Comparison of ENCODE assay signal across 25 cellular contexts in genomic region chr12:38543151-38543550, GRCh38.
DNase-seq lines count a peak whose midpoint lies in the region; ATAC-seq, FAIRE-seq and TF ChIP-seq lines count a peak whose summit lies in the region.
"Had no signal": no experiment of that assay in that cellular context is flagged by ENCODE, and none has a peak within 500 bp of the region (broad histone marks: within the 10 kb centered on the region; RNA-seq: fewer than 3 reads in every experiment).

No MANE protein-coding gene starts in this region.

- no peak overlapping the region for H3K4me3 Mint-ChIP-seq in activated T-cell treated with anti-CD3 and anti-CD28 coated beads, Interleukin-2, amount 50 U/mL, for 4 hours
- H3K4me3 Mint-ChIP-seq in activated naive CD4-positive, alpha-beta T cell treated with anti-CD3 and anti-CD28 coated beads, Interleukin-2, amount 10 ng/mL, durations not matched to agents 7 days and 5 days: no peak overlapping the region
- H3K4me3 Mint-ChIP-seq: activated T-cell treated with anti-CD3 and anti-CD28 coated beads, Interleukin-2, amount 50 U/mL, for 24 hours; HFFc6; nephron progenitor cell; stimulated activated naive CD8-positive, alpha-beta T cell treated with anti-CD3 and anti-CD28 coated beads, Interleukin-15, Interleukin-2, amounts not matched to agents 100 ng/mL and 50 ng/mL, for 24 hours; T-helper 2 cell treated with Interferon-gamma antibody and Interleukin-4, amounts not matched to agents 5 μg/mL and 100 μg/mL, for 36 hours had no signal

- in situ Hi-C loops in GM12878 (cut with MboI): no loop called here

- H3K27ac Mint-ChIP-seq in activated naive CD4-positive, alpha-beta T cell treated with anti-CD3 and anti-CD28 coated beads, Interleukin-2, amount 10 ng/mL, durations not matched to agents 7 days and 5 days: no peak overlapping the region
- H3K27ac Mint-ChIP-seq: activated T-cell treated with anti-CD3 and anti-CD28 coated beads, Interleukin-2, amount 50 U/mL, for 24 hours; HFFc6; stimulated activated naive CD8-positive, alpha-beta T cell treated with anti-CD3 and anti-CD28 coated beads, Interleukin-15, Interleukin-2, amounts not matched to agents 100 ng/mL and 50 ng/mL, for 24 hours; T-helper 2 cell treated with Interferon-gamma antibody and Interleukin-4, amounts not matched to agents 5 μg/mL and 100 μg/mL, for 36 hours had no signal

- TF ChIP-seq EP300 in Ishikawa (IDR thresholded peaks at IDR 0.05; ENCODE audit: borderline replicate concordance) (0 out of 2 replicates have a peak, but pooled peaks have one; percentile 13), GM12878 (IDR thresholded peaks at IDR 0.05; ENCODE audit: borderline replicate concordance in 1 of 2, control insufficient read depth in 1 of 2, low read depth in 2 of 2, low read length in 2 of 2) (no peak)

- no peaks in the 10 kb centered on the region for H4K20me1 ChIP-seq in GM12878 (ENCODE audit: control insufficient read depth, insufficient read depth)
- H4K20me1 ChIP-seq: BLaER1 had no signal

- H3K9me3 ChIP-seq in GM12878 (replicated peaks; ENCODE audit: control insufficient read depth, insufficient read depth, low read length) (no peaks in the 10 kb centered on the region), lower lobe of right lung (no peaks in the 10 kb centered on the region)
- H3K9me3 ChIP-seq: BLaER1, tibial artery had no signal

- FAIRE-seq in GM12878 (lab: Jason Lieb, UNC): no peak
- FAIRE-seq: GM18507, HepG2, keratinocyte had no signal

- intact Hi-C loops in GM12878 (cut with micrococcal nuclease; ENCODE audit: unreplicated experiment): loop anchor here (10.0 kb wide), 1 partner anchor 208 kb away; no protein-coding TSS in a partner anchor
- intact Hi-C loops in lower lobe of right lung (cut with DNase I): no loop called here

- no peaks in the 10 kb centered on the region for H3K4me1 Mint-ChIP-seq in activated T-cell treated with anti-CD3 and anti-CD28 coated beads, Interleukin-2, amount 50 U/mL, for 4 hours (ENCODE audit: low read depth)
- no peaks in the 10 kb centered on the region for H3K4me1 Mint-ChIP-seq in activated naive CD4-positive, alpha-beta T cell treated with anti-CD3 and anti-CD28 coated beads, Interleukin-2, amount 10 ng/mL, durations not matched to agents 7 days and 5 days

- no TSS peak for BruUV-seq in GM12878 (replicated peaks; lab: Mats Ljungman, UMichigan)

- CTCF ChIA-PET in GM12878 (lab: Yijun Ruan, JAX): interaction anchor here (1.2 to 1.5 kb wide), 2 partner anchors 13 to 48 kb away, joined by 3 to 5 read pairs; no protein-coding TSS in a partner anchor
- CTCF ChIA-PET in activated naive CD4-positive, alpha-beta T cell treated with anti-CD3 and anti-CD28 coated beads, Interleukin-2, amount 10 ng/mL, durations not matched to agents 7 days and 5 days (lab: Charles Lee): no interaction called here

- TF ChIP-seq POLR2A in GM12878 (IDR thresholded peaks at IDR 0.05; ENCODE audit: low read depth, low read length): no peak

- no peak overlapping the region for H3K4me3 ChIP-seq in GM12878
- H3K4me3 ChIP-seq in lower lobe of right lung: no peak overlapping the region
- H3K4me3 ChIP-seq: BLaER1, dorsolateral prefrontal cortex, tibial artery had no signal

- ATAC-seq in GM12878 (peak; percentile 59; the same call in 2 of the 3 replicates), lower lobe of right lung (peak; percentile 85 to 90)
- ATAC-seq in activated T-cell treated with anti-CD3 and anti-CD28 coated beads, Interleukin-2, amount 50 U/mL, for 4 hours: no peak
- ATAC-seq: HepG2 had no signal

- 0% methylated on average over 1 of the region's 1 CpG for WGBS in GM12878 (ENCODE audit: insufficient coverage, insufficient replicate concordance, low lambda C conversion rate, missing lambda C conversion rate)

- H3K4me2 ChIP-seq in GM12878 (ENCODE audit: control insufficient read depth, insufficient read depth): no peak overlapping the region
- H3K4me2 ChIP-seq: BLaER1 had no signal

- SMC1A ChIA-PET in GM12878 (lab: Charles Lee; ENCODE audit: uncharacterized antibody, unreplicated experiment): interaction anchor here (1.3 to 1.4 kb wide), 3 partner anchors 13 to 54 kb away, joined by 3 to 4 read pairs (median 4); no protein-coding TSS in a partner anchor

- no peaks in the 10 kb centered on the region for H3K36me3 Mint-ChIP-seq in activated T-cell treated with anti-CD3 and anti-CD28 coated beads, Interleukin-2, amount 50 U/mL, for 4 hours (ENCODE audit: insufficient read depth)
- H3K36me3 Mint-ChIP-seq in activated naive CD4-positive, alpha-beta T cell treated with anti-CD3 and anti-CD28 coated beads, Interleukin-2, amount 10 ng/mL, durations not matched to agents 7 days and 5 days: no peaks in the 10 kb centered on the region

- H3K4me1 ChIP-seq in GM12878 (ENCODE audit: control insufficient read depth, insufficient read depth, low read length) (no peaks in the 10 kb centered on the region), lower lobe of right lung (no peaks in the 10 kb centered on the region)
- H3K4me1 ChIP-seq: BLaER1, tibial artery had no signal

- H3K36me3 ChIP-seq in GM12878 (ENCODE audit: control insufficient read depth in 2 of 2, insufficient read depth in 2 of 2, low read length in 1 of 2): no peaks in the 10 kb centered on the region
- H3K36me3 ChIP-seq in lower lobe of right lung: no peaks in the 10 kb centered on the region
- H3K36me3 ChIP-seq: BLaER1, tibial artery had no signal

- DNase-seq in DMS53 treated with DMSO at 0.1 percent for 48 hours (lab: John Stamatoyannopoulos, UW; ENCODE audit: unreplicated experiment) (peak; percentile 86), GM12878 (ENCODE audit: low read depth, low spot score) (no peak), lower lobe of right lung (peak; percentile 46), cerebellar nuclear complex (lab: John Stamatoyannopoulos, UW) (no peak)
- no peak for DNase-seq in activated T-cell treated with anti-CD3 and anti-CD28 coated beads, Interleukin-2, amount 50 U/mL, for 4 hours
- no peak for DNase-seq in activated naive CD4-positive, alpha-beta T cell treated with anti-CD3 and anti-CD28 coated beads, Interleukin-2, amount 10 ng/mL, durations not matched to agents 7 days and 5 days
- DNase-seq: activated CD4-positive, alpha-beta T cell treated with anti-CD3 and anti-CD28 coated beads for 48 hours; activated T-cell treated with anti-CD3 and anti-CD28 coated beads, Interleukin-2, amount 50 U/mL, for 24 hours; DMS79; dorsolateral prefrontal cortex; HFFc6; Kasumi-1; NCI-H2029; NCI-H2227 treated with DMSO at 0.1 percent for 48 hours; NCI-H748 treated with DMSO at 0.1 percent for 48 hours; nephron progenitor cell; tibial artery had no signal

- H3K9me3 Mint-ChIP-seq in activated T-cell treated with anti-CD3 and anti-CD28 coated beads, Interleukin-2, amount 50 U/mL, for 4 hours: peaks cover 16% of the 10 kb centered on the region
- peaks cover 22% of the 10 kb centered on the region for H3K9me3 Mint-ChIP-seq in activated naive CD4-positive, alpha-beta T cell treated with anti-CD3 and anti-CD28 coated beads, Interleukin-2, amount 10 ng/mL, durations not matched to agents 7 days and 5 days
- H3K9me3 Mint-ChIP-seq: nephron progenitor cell had no signal

- H3K27me3 ChIP-seq in GM12878 (replicated peaks in 1 of 2; ENCODE audit: control insufficient read depth in 2 of 2, insufficient read depth in 2 of 2, low read length in 1 of 2) (no peaks in the 10 kb centered on the region), lower lobe of right lung (ENCODE audit: low read depth) (no peaks in the 10 kb centered on the region)
- H3K27me3 ChIP-seq: BLaER1, dorsolateral prefrontal cortex, tibial artery had no signal

- no peaks in the 10 kb centered on the region for H3K79me2 ChIP-seq in GM12878 (ENCODE audit: control insufficient read depth, insufficient read depth, low read length)

- no peak overlapping the region for H3K27ac ChIP-seq in GM12878 (ENCODE audit: control insufficient read depth, insufficient read depth)
- no peak overlapping the region for H3K27ac ChIP-seq in lower lobe of right lung
- H3K27ac ChIP-seq: BLaER1, HL-60, tibial artery had no signal

- TF ChIP-seq RAD21 in Ishikawa (IDR thresholded peaks at IDR 0.05; ENCODE audit: low read depth) (no peak), GM12878 (IDR thresholded peaks at IDR 0.05; ENCODE audit: insufficient read depth, low read depth, low read length) (no peak)

- RAD21 ChIA-PET in GM12878 (lab: Charles Lee; ENCODE audit: unreplicated experiment): no interaction called here

- H3K27me3 Mint-ChIP-seq in activated T-cell treated with anti-CD3 and anti-CD28 coated beads, Interleukin-2, amount 50 U/mL, for 4 hours (ENCODE audit: low read depth): no peaks in the 10 kb centered on the region
- no peaks in the 10 kb centered on the region for H3K27me3 Mint-ChIP-seq in activated naive CD4-positive, alpha-beta T cell treated with anti-CD3 and anti-CD28 coated beads, Interleukin-2, amount 10 ng/mL, durations not matched to agents 7 days and 5 days
- H3K27me3 Mint-ChIP-seq: activated T-cell treated with anti-CD3 and anti-CD28 coated beads, Interleukin-2, amount 50 U/mL, for 24 hours; stimulated activated naive CD8-positive, alpha-beta T cell treated with anti-CD3 and anti-CD28 coated beads, Interleukin-15, Interleukin-2, amounts not matched to agents 100 ng/mL and 50 ng/mL, for 24 hours had no signal

- POLR2A ChIA-PET in GM12878 (lab: Charles Lee): no interaction called here

- H2AFZ ChIP-seq in GM12878 (ENCODE audit: control insufficient read depth, low read depth, low read length): no peak overlapping the region

- H3K9ac ChIP-seq in GM12878 (ENCODE audit: control insufficient read depth, insufficient read depth, low read length): no peak overlapping the region
- H3K9ac ChIP-seq: BLaER1 had no signal

- TF ChIP-seq CTCF in GM12878 (IDR thresholded peaks at IDR 0.05 in 2 of 3, conservative IDR thresholded peaks at IDR 0.05 in 1 of 3; ENCODE audit: control insufficient read depth in 2 of 3, extremely low read depth in 1 of 3, insufficient read depth in 1 of 3, low read depth in 3 of 3, low read length in 3 of 3): no peak
- no peak for TF ChIP-seq CTCF in lower lobe of right lung (IDR thresholded peaks at IDR 0.05)

TF ChIP-seq in Ishikawa, 13 proteins besides CTCF, POLR2A, EP300 and RAD21:
- TF ChIP-seq EGR1 (IDR thresholded peaks at IDR 0.05) (no peak), CREB1 (IDR thresholded peaks at IDR 0.05; ENCODE audit: low read depth) (no peak), TCF12 (IDR thresholded peaks at IDR 0.05; ENCODE audit: low read depth) (peak; percentile 29; the same call in 1 of the 2 replicates)

TF ChIP-seq in GM12878, 131 proteins besides CTCF, POLR2A, EP300 and RAD21 (continues in another document):
- TF ChIP-seq, protein P1, sequence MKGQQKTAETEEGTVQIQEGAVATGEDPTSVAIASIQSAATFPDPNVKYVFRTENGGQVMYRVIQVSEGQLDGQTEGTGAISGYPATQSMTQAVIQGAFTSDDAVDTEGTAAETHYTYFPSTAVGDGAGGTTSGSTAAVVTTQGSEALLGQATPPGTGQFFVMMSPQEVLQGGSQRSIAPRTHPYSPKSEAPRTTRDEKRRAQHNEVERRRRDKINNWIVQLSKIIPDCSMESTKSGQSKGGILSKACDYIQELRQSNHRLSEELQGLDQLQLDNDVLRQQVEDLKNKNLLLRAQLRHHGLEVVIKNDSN (IDR thresholded peaks at IDR 0.05; ENCODE audit: borderline replicate concordance, extremely low read length, insufficient read depth, low read depth, low read length): no peak

Comparison
In these comparisons a context has a peak if more than half of its experiments do, and no peak if none do; other contexts are left out.
1. DNase-seq: peak in DMS53 treated with DMSO at 0.1 percent for 48 hours (single experiment) and lower lobe of right lung (single experiment); none in GM12878 (single experiment), activated T-cell treated with anti-CD3 and anti-CD28 coated beads, Interleukin-2, amount 50 U/mL, for 4 hours (single experiment), activated naive CD4-positive, alpha-beta T cell treated with anti-CD3 and anti-CD28 coated beads, Interleukin-2, amount 10 ng/mL, durations not matched to agents 7 days and 5 days (single experiment) and cerebellar nuclear complex (0 of 2).
2. ATAC-seq: peak in GM12878 (single experiment) and lower lobe of right lung (2 of 2); none in activated T-cell treated with anti-CD3 and anti-CD28 coated beads, Interleukin-2, amount 50 U/mL, for 4 hours (0 of 2).